In the genomic region with DNA sequence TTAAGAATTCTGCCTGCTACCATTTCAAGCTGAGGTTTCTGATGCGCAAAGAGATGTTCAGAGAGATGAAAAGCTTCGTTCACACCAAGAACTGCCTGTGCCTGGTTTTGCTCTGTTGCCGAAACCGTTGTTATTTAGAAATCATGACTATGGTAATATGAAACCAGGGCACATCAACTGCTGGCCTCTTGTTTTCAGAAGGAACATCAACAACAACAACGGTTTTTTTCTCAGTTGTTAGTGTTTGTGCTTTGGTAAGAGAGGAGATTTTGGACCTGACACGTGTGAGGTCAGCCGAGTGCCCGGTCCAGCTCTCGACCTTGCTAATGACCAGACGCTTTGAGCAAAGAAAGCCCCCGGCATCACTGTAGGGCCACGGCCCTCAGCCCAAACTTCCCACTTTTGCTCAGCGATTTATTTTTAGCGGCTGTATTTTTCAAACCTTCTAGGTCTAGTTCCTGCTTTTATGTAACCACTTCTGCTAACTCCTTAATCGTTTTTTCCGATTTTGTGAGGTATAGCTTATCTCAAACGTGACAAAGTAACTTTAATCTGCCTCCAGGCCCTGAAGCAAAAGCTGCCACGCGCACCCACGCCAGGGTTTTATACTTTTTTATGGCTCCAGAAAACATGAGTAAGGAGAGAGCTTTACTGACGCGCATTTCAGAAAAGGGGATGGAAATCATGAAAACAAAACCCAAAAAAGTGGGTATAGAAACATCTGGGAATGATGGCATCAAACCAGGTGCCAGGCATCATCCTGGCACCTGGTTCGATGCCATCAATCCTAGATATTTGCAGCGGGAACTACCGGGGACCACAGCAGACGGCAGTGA, we compare ENCODE assay signal across 8 cellular contexts. TPM values are rescaled to one million over a fixed set of nuclear protein-coding genes. Genes with fewer than 3 reads are reported as not detected.
A peak's percentile ranks its signal among the peaks of the same experiment; 100 is the strongest.
DNase-seq lines count a peak whose midpoint lies in the region; ATAC-seq and TF ChIP-seq lines count a peak whose summit lies in the region.

No MANE protein-coding gene starts in this region.

- H3K4me2 ChIP-seq in Loucy (ENCODE audit: low read depth, low read length, poor library complexity, severe bottlenecking) (peak overlapping the region; percentile 89), smooth muscle cell (no peak overlapping the region)

- peak; percentile 92 for ATAC-seq in gastrocnemius medialis

- TF ChIP-seq CTCF in Loucy (conservative IDR thresholded peaks at IDR 0.05; ENCODE audit: low read length) (no peak), gastrocnemius medialis (IDR thresholded peaks at IDR 0.05 in 4 of 5, conservative IDR thresholded peaks at IDR 0.05 in 1 of 5) (no peak), smooth muscle cell (IDR thresholded peaks at IDR 0.05; ENCODE audit: borderline replicate concordance, insufficient read depth, poor library complexity, severe bottlenecking) (no peak)

- H3K27me3 Mint-ChIP-seq in activated naive CD8-positive, alpha-beta T cell treated with anti-CD3 and anti-CD28 coated beads for 36 hours, result peaks cover 33% of the 10 kb centered on the region

- H3K4me3 Mint-ChIP-seq in activated naive CD8-positive, alpha-beta T cell treated with anti-CD3 and anti-CD28 coated beads for 36 hours, result peak overlapping the region; percentile 58

- no peaks in the 10 kb centered on the region for H3K9me3 Mint-ChIP-seq in activated naive CD8-positive, alpha-beta T cell treated with anti-CD3 and anti-CD28 coated beads for 36 hours

- H3K9me3 ChIP-seq in Loucy (ENCODE audit: insufficient read depth, low read depth, low read length) (no peaks in the 10 kb centered on the region), gastrocnemius medialis (no peaks in the 10 kb centered on the region), smooth muscle cell (replicated peaks; ENCODE audit: low read depth) (no peaks in the 10 kb centered on the region)

- H3K9me2 ChIP-seq in Loucy (replicated peaks; ENCODE audit: low read depth, low read length), result no peaks in the 10 kb centered on the region

- TF ChIP-seq POLR2A in gastrocnemius medialis (IDR thresholded peaks at IDR 0.05), result peak in 1 of 2 donors; percentile 36

- no peak overlapping the region for H2AFZ ChIP-seq in Loucy (ENCODE audit: low read length)
- no peak overlapping the region for H2AFZ ChIP-seq in smooth muscle cell (ENCODE audit: low read depth)

- peak; percentile 60 for DNase-seq in activated T-cell treated with anti-CD3 and anti-CD28 coated beads, Interleukin-2, amount 50 U/mL, for 1 hour
- DNase-seq in activated T-cell treated with anti-CD3 and anti-CD28 coated beads for 4 hours (no peak), gastrocnemius medialis (peak; percentile 37 to 73), islet precursor cell (no peak), smooth muscle cell (lab: John Stamatoyannopoulos, UW; ENCODE audit: unreplicated experiment) (no peak)
- no peak for DNase-seq in activated naive CD8-positive, alpha-beta T cell treated with anti-CD3 and anti-CD28 coated beads for 36 hours
- DNase-seq in NK-92 treated with Interleukin-12 subunit alpha and Interleukin-12 subunit beta, amount 100 ng/mL, for 24 hours (lab: John Stamatoyannopoulos, UW), result no peak

- peak overlapping the region; percentile 44 for H3K27ac Mint-ChIP-seq in activated naive CD8-positive, alpha-beta T cell treated with anti-CD3 and anti-CD28 coated beads for 36 hours

- H3K27me3 ChIP-seq in Loucy (ENCODE audit: insufficient read depth, low read length, poor library complexity, severe bottlenecking) (no peaks in the 10 kb centered on the region), gastrocnemius medialis (no peaks in the 10 kb centered on the region), smooth muscle cell (ENCODE audit: low read depth) (no peaks in the 10 kb centered on the region)

- peaks cover 56% of the 10 kb centered on the region for H3K4me1 Mint-ChIP-seq in activated naive CD8-positive, alpha-beta T cell treated with anti-CD3 and anti-CD28 coated beads for 36 hours

- no peaks in the 10 kb centered on the region for H3K36me3 Mint-ChIP-seq in activated naive CD8-positive, alpha-beta T cell treated with anti-CD3 and anti-CD28 coated beads for 36 hours

- H3K36me3 ChIP-seq in Loucy (ENCODE audit: insufficient read depth, low read length), result no peaks in the 10 kb centered on the region
- H3K36me3 ChIP-seq in gastrocnemius medialis, result no peaks in the 10 kb centered on the region
- H3K36me3 ChIP-seq in smooth muscle cell (ENCODE audit: low read depth), result no peaks in the 10 kb centered on the region

- 89% methylated on average over 26 of the region's 26 CpGs for WGBS in smooth muscle cell (ENCODE audit: low lambda C conversion rate)

- H3K9ac ChIP-seq in Loucy (ENCODE audit: low read depth, low read length, poor library complexity, severe bottlenecking) (peak overlapping the region; percentile 55), smooth muscle cell (ENCODE audit: low read depth) (no peak overlapping the region)

- H3K79me2 ChIP-seq in Loucy (ENCODE audit: insufficient read depth, low read length), result no peaks in the 10 kb centered on the region
- no peaks in the 10 kb centered on the region for H3K79me2 ChIP-seq in smooth muscle cell (ENCODE audit: low read depth)

- H3K27ac ChIP-seq in gastrocnemius medialis (peak overlapping the region; percentile 35 to 86 (median 70)), smooth muscle cell (ENCODE audit: low read depth) (no peak overlapping the region)

- H3K4me3 ChIP-seq in Loucy (ENCODE audit: low read length, poor library complexity, severe bottlenecking) (peak overlapping the region; percentile 62), gastrocnemius medialis (peak overlapping the region in 2 of 4 donors; percentile 8 to 17), smooth muscle cell (no peak overlapping the region)

- H3K4me1 ChIP-seq in Loucy (ENCODE audit: insufficient read depth, low read length, poor library complexity, severe bottlenecking) (peaks cover 60% of the 10 kb centered on the region), gastrocnemius medialis (peaks cover 18 to 59% of the 10 kb centered on the region in 2 donors), smooth muscle cell (ENCODE audit: low read depth) (no peaks in the 10 kb centered on the region)

- intact Hi-C loops in gastrocnemius medialis (cut with DNase I; ENCODE audit: low total_unique reads), result loop anchor here (5.0 kb wide), 1 partner anchor 39 kb away; no protein-coding TSS in a partner anchor

- H3F3A ChIP-seq in Loucy (ENCODE audit: low read depth), result peaks cover 3% of the 10 kb centered on the region; the same call in 1 of the 2 replicates
- no peaks in the 10 kb centered on the region for H3F3A ChIP-seq in smooth muscle cell (ENCODE audit: low read depth)

- in situ Hi-C loops in gastrocnemius medialis (cut with MboI; ENCODE audit: low sequenced_read_pairs in 4 of 4), result no loop called here

- H4K20me1 ChIP-seq in Loucy (ENCODE audit: insufficient read depth, low read length, poor library complexity, severe bottlenecking), result no peaks in the 10 kb centered on the region
- H4K20me1 ChIP-seq in smooth muscle cell (ENCODE audit: low read depth), result peaks cover 11% of the 10 kb centered on the region

RNA-seq across cellular contexts. Expression of a gene that starts 42.0 kb away (rescaled TPM):
- under 1 TPM; 0.18 to 0.23 TPM for total RNA-seq in activated naive CD8-positive, alpha-beta T cell treated with anti-CD3 and anti-CD28 coated beads for 36 hours
- 10 to 100 TPM in 3 of 4 donors, 1 to 10 TPM in 1; 6.8 to 45.6 (median 32.0) TPM for total RNA-seq in gastrocnemius medialis
- total RNA-seq in smooth muscle cell, result 2.7 and 8.7 TPM in 2 replicates
- polyA plus RNA-seq in smooth muscle cell, result 11.2 and 18.0 TPM in 2 replicates

Comparison
In these comparisons a context has a peak if more than half of its experiments do, and no peak if none do; other contexts are left out.
1. DNase-seq: peak in activated T-cell treated with anti-CD3 and anti-CD28 coated beads, Interleukin-2, amount 50 U/mL, for 1 hour (single experiment) and gastrocnemius medialis (2 of 2); none in activated T-cell treated with anti-CD3 and anti-CD28 coated beads for 4 hours (single experiment), activated naive CD8-positive, alpha-beta T cell treated with anti-CD3 and anti-CD28 coated beads for 36 hours (single experiment), islet precursor cell (single experiment), NK-92 treated with Interleukin-12 subunit alpha and Interleukin-12 subunit beta, amount 100 ng/mL, for 24 hours (single experiment) and smooth muscle cell (single experiment).